ENCODE assay signal across 34 cellular contexts in genomic region chr12:125395583-125396215, GRCh38.
"Had no signal": no experiment of that assay in that cellular context is flagged by ENCODE, and none has a peak within 500 bp of the region (broad histone marks: within the 10 kb centered on the region; RNA-seq: fewer than 3 reads in every experiment).

No MANE protein-coding gene starts in this region.

- H3K9me3 ChIP-seq: adrenal gland, colonic mucosa, esophagus squamous epithelium had no signal

- H3K27me3 ChIP-seq: adrenal gland, body of pancreas, cardiac muscle cell, colonic mucosa, esophagus squamous epithelium had no signal

- H3K36me3 Mint-ChIP-seq: activated CD4-positive, alpha-beta memory T cell treated with anti-CD3 and anti-CD28 coated beads for 36 hours; activated CD8-positive, alpha-beta memory T cell treated with anti-CD3 and anti-CD28 coated beads, Interleukin-2, amount 10 ng/mL, durations not matched to agents 7 days and 5 days; activated naive CD4-positive, alpha-beta T cell treated with anti-CD3 and anti-CD28 coated beads, Interleukin-2, amount 50 U/mL, for 24 hours; activated naive CD8-positive, alpha-beta T cell treated with anti-CD3 and anti-CD28 coated beads for 36 hours had no signal

- H3K4me3 ChIP-seq: adrenal gland, body of pancreas, cardiac muscle cell, colonic mucosa, esophagus squamous epithelium, gastroesophageal sphincter had no signal

- H3K4me1 ChIP-seq: adrenal gland, body of pancreas, colonic mucosa, esophagus squamous epithelium, gastroesophageal sphincter had no signal

- ATAC-seq: activated CD4-positive, CD25-positive, alpha-beta regulatory T cell treated with anti-CD3 and anti-CD28 coated beads, Interleukin-2, amount 50 U/mL, for 24 hours; activated CD8-positive, alpha-beta memory T cell treated with anti-CD3 and anti-CD28 coated beads, Interleukin-2, amount 10 ng/mL, durations not matched to agents 7 days and 5 days; activated CD8-positive, alpha-beta T cell treated with anti-CD3 and anti-CD28 coated beads, Interleukin-2, amount 10 ng/mL, durations not matched to agents 7 days and 5 days; activated naive CD8-positive, alpha-beta T cell treated with anti-CD3 and anti-CD28 coated beads, Interleukin-2, amount 50 U/mL, for 24 hours; body of pancreas; gastroesophageal sphincter; T-helper 17 cell had no signal

- H3K36me3 ChIP-seq: adrenal gland, cardiac muscle cell, colonic mucosa, esophagus squamous epithelium, gastroesophageal sphincter, WERI-Rb-1 had no signal

- H3K27me3 Mint-ChIP-seq: activated CD8-positive, alpha-beta memory T cell treated with anti-CD3 and anti-CD28 coated beads, Interleukin-2, amount 10 ng/mL, durations not matched to agents 7 days and 5 days had no signal

- H3K27ac ChIP-seq: adrenal gland, body of pancreas, cardiac muscle cell, colonic mucosa, epithelial cell of prostate, esophagus squamous epithelium, gastroesophageal sphincter, WERI-Rb-1 had no signal

- DNase-seq: activated B cell treated with CpG ODN at 0.5 μM for 24 hours; activated CD4-positive, alpha-beta memory T cell treated with anti-CD3 and anti-CD28 coated beads for 36 hours; activated CD4-positive, alpha-beta T cell treated with anti-CD3 and anti-CD28 coated beads for 48 hours; activated CD8-positive, alpha-beta memory T cell treated with anti-CD3 and anti-CD28 coated beads, Interleukin-2, amount 10 ng/mL, durations not matched to agents 7 days and 5 days; activated CD8-positive, alpha-beta memory T cell treated with anti-CD3 and anti-CD28 coated beads, Interleukin-2, amount 50 U/mL, for 4 hours; activated CD8-positive, alpha-beta T cell treated with anti-CD3 and anti-CD28 coated beads, Interleukin-2, amount 10 ng/mL, durations not matched to agents 7 days and 5 days; activated effector memory CD4-positive, alpha-beta T cell treated with anti-CD3 and anti-CD28 coated beads, Interleukin-2, amount 50 U/mL, for 16 hours; activated naive CD4-positive, alpha-beta T cell treated with anti-CD3 and anti-CD28 coated beads for 36 hours; activated naive CD8-positive, alpha-beta T cell treated with anti-CD3 and anti-CD28 coated beads for 36 hours; activated naive CD8-positive, alpha-beta T cell treated with anti-CD3 and anti-CD28 coated beads, Interleukin-2, amount 50 U/mL, for 24 hours; activated T-cell treated with anti-CD3 and anti-CD28 coated beads, Interleukin-2, amount 50 U/mL, for 1 hour; activated T-cell treated with anti-CD3 and anti-CD28 coated beads, Interleukin-2, amount 50 U/mL, for 48 hours; adrenal gland; amygdala; aorta; body of pancreas; central memory CD4-positive, alpha-beta T cell; cerebellar nuclear complex; colonic mucosa; effector CD8-positive, alpha-beta T cell; esophagus squamous epithelium; foreskin melanocyte; head of caudate nucleus; T-helper 17 cell; T1000; WERI-Rb-1 had no signal

- H3K27ac Mint-ChIP-seq: activated B cell treated with CpG ODN at 0.5 μM for 24 hours; activated CD4-positive, alpha-beta memory T cell treated with anti-CD3 and anti-CD28 coated beads for 36 hours; activated CD8-positive, alpha-beta memory T cell treated with anti-CD3 and anti-CD28 coated beads, Interleukin-2, amount 10 ng/mL, durations not matched to agents 7 days and 5 days; activated CD8-positive, alpha-beta T cell treated with anti-CD3 and anti-CD28 coated beads, Interleukin-2, amount 10 ng/mL, durations not matched to agents 7 days and 5 days; activated naive CD4-positive, alpha-beta T cell treated with anti-CD3 and anti-CD28 coated beads for 36 hours; activated naive CD4-positive, alpha-beta T cell treated with anti-CD3 and anti-CD28 coated beads, Interleukin-2, amount 50 U/mL, for 24 hours; activated naive CD8-positive, alpha-beta T cell treated with anti-CD3 and anti-CD28 coated beads for 36 hours; activated naive CD8-positive, alpha-beta T cell treated with anti-CD3 and anti-CD28 coated beads, Interleukin-2, amount 50 U/mL, for 24 hours; activated T-helper 1 cell treated with anti-CD3 and anti-CD28 coated beads, Interleukin-12 subunit alpha, Interleukin-12 subunit beta, Interleukin-2, Interleukin-4 antibody, amounts not matched to agents 30 ng/mL and 10 ng/mL and 1 ng/mL, durations not matched to agents 14 hours and 24 hours and 36 hours; activated T-helper 2 cell treated with anti-CD3 and anti-CD28 coated beads, Interferon-gamma antibody, Interleukin-2, Interleukin-4, amounts not matched to agents 10 μg/mL and 5 μg/mL and 100 μg/mL, durations not matched to agents 14 hours and 24 hours and 36 hours; T-helper 17 cell; T-helper 2 cell treated with Interferon-gamma antibody and Interleukin-4, amounts not matched to agents 5 μg/mL and 100 μg/mL, for 36 hours had no signal

- H3K4me3 Mint-ChIP-seq: activated B cell treated with CpG ODN at 0.5 μM for 24 hours; activated CD4-positive, alpha-beta memory T cell treated with anti-CD3 and anti-CD28 coated beads for 36 hours; activated CD8-positive, alpha-beta memory T cell treated with anti-CD3 and anti-CD28 coated beads, Interleukin-2, amount 10 ng/mL, durations not matched to agents 7 days and 5 days; activated CD8-positive, alpha-beta T cell treated with anti-CD3 and anti-CD28 coated beads, Interleukin-2, amount 10 ng/mL, durations not matched to agents 7 days and 5 days; activated naive CD4-positive, alpha-beta T cell treated with anti-CD3 and anti-CD28 coated beads for 36 hours; activated naive CD4-positive, alpha-beta T cell treated with anti-CD3 and anti-CD28 coated beads, Interleukin-2, amount 50 U/mL, for 24 hours; activated naive CD8-positive, alpha-beta T cell treated with anti-CD3 and anti-CD28 coated beads for 36 hours; activated naive CD8-positive, alpha-beta T cell treated with anti-CD3 and anti-CD28 coated beads, Interleukin-2, amount 50 U/mL, for 24 hours; activated T-helper 1 cell treated with anti-CD3 and anti-CD28 coated beads, Interleukin-12 subunit alpha, Interleukin-12 subunit beta, Interleukin-2, Interleukin-4 antibody, amounts not matched to agents 30 ng/mL and 10 ng/mL and 1 ng/mL, durations not matched to agents 14 hours and 24 hours and 36 hours; T-helper 17 cell; T-helper 2 cell treated with Interferon-gamma antibody and Interleukin-4, amounts not matched to agents 5 μg/mL and 100 μg/mL, for 36 hours had no signal

- H3K4me1 Mint-ChIP-seq: activated B cell treated with CpG ODN at 0.5 μM for 24 hours; activated naive CD4-positive, alpha-beta T cell treated with anti-CD3 and anti-CD28 coated beads, Interleukin-2, amount 50 U/mL, for 24 hours; activated naive CD8-positive, alpha-beta T cell treated with anti-CD3 and anti-CD28 coated beads for 36 hours; activated naive CD8-positive, alpha-beta T cell treated with anti-CD3 and anti-CD28 coated beads, Interleukin-2, amount 50 U/mL, for 24 hours; T-helper 17 cell had no signal

- H3K9me3 Mint-ChIP-seq: activated naive CD8-positive, alpha-beta T cell treated with anti-CD3 and anti-CD28 coated beads for 36 hours; activated T-helper 2 cell treated with anti-CD3 and anti-CD28 coated beads, Interferon-gamma antibody, Interleukin-2, Interleukin-4, amounts not matched to agents 10 μg/mL and 5 μg/mL and 100 μg/mL, durations not matched to agents 14 hours and 24 hours and 36 hours; T-helper 2 cell treated with Interferon-gamma antibody and Interleukin-4, amounts not matched to agents 5 μg/mL and 100 μg/mL, for 36 hours had no signal
